In genomic region chr1:209769171-209769904, GRCh38 we compare ENCODE assay signal across 7 cellular contexts. TPM values are rescaled to one million over a fixed set of nuclear protein-coding genes. Genes with fewer than 3 reads are reported as not detected.
DNase-seq lines count a peak whose midpoint lies in the region; ATAC-seq, FAIRE-seq and TF ChIP-seq lines count a peak whose summit lies in the region.

No MANE protein-coding gene starts in this region.

- DNase-seq in T-helper 17 cell (peak; percentile 24 to 45 (median 39)), GM12878 (ENCODE audit: low read depth, low spot score) (peak; percentile 75), cerebellar cortex (ENCODE audit: low spot score) (no peak)
- DNase-seq in stimulated activated CD4-positive, alpha-beta T cell treated with anti-CD3 and anti-CD28 coated beads, TNF-alpha, amount 100 ng/mL, for 24 hours (ENCODE audit: low read depth in 3 of 3), result peak; percentile 54 to 79 (median 63)

- H3K4me3 Mint-ChIP-seq in T-helper 17 cell, result no peak overlapping the region

- peak; percentile 73 to 79; a peak in 3 of 4 replicates for TF ChIP-seq EP300 in GM12878 (IDR thresholded peaks at IDR 0.05; ENCODE audit: borderline replicate concordance in 1 of 2, control insufficient read depth in 1 of 2, low read depth in 2 of 2, low read length in 2 of 2)

- H3K27ac Mint-ChIP-seq in T-helper 17 cell, result no peak overlapping the region

- peaks cover 52% of the 10 kb centered on the region for H3K4me1 ChIP-seq in GM12878 (ENCODE audit: control insufficient read depth, insufficient read depth, low read length)

- intact Hi-C loops in GM12878 (cut with micrococcal nuclease; ENCODE audit: unreplicated experiment), result loop anchor here (1.0 kb wide), 1 partner anchor 13 kb away; the partner anchor contains the start of gene TRAF3IP3

- TF ChIP-seq RAD21 in GM12878 (IDR thresholded peaks at IDR 0.05; ENCODE audit: insufficient read depth, low read depth, low read length), result no peak

- TF ChIP-seq CTCF in GM12878 (IDR thresholded peaks at IDR 0.05 in 2 of 3, conservative IDR thresholded peaks at IDR 0.05 in 1 of 3; ENCODE audit: control insufficient read depth in 2 of 3, extremely low read depth in 1 of 3, insufficient read depth in 1 of 3, low read depth in 3 of 3, low read length in 3 of 3), result no peak

- H3K9ac ChIP-seq in GM12878 (ENCODE audit: control insufficient read depth, insufficient read depth, low read length), result peak overlapping the region; percentile 74

- peaks cover 23% of the 10 kb centered on the region for H3K36me3 Mint-ChIP-seq in T-helper 17 cell (ENCODE audit: low read depth)

- ATAC-seq in HG03135 (IDR thresholded peaks at IDR 0.05; ENCODE audit: unreplicated experiment) (peak; percentile 71), T-helper 17 cell (peak; percentile 67), GM12878 (peak; percentile 84)

- H3K4me2 ChIP-seq in GM12878 (ENCODE audit: control insufficient read depth, insufficient read depth), result peak overlapping the region; percentile 96

- FAIRE-seq in GM12878 (lab: Jason Lieb, UNC), result peak; percentile 81

- CTCF ChIA-PET in GM12878 (lab: Yijun Ruan, JAX), result interaction anchor here (1.0 to 5.8 kb wide), 13 partner anchors 9 to 200 kb away, joined by 3 to 117 read pairs (median 6); partner anchors contain the start of genes HSD11B1, TRAF3IP3 and UTP25

- peak; percentile 30 for TF ChIP-seq POLR2A in GM18951 (IDR thresholded peaks at IDR 0.05; ENCODE audit: extremely low read depth, insufficient read depth, insufficient read length)
- TF ChIP-seq POLR2A in GM12878 (IDR thresholded peaks at IDR 0.05; ENCODE audit: low read depth, low read length), result no peak

- H3K27me3 Mint-ChIP-seq in T-helper 17 cell, result no peaks in the 10 kb centered on the region

- RAD21 ChIA-PET in GM12878 (lab: Charles Lee; ENCODE audit: unreplicated experiment), result interaction anchor here (0.7 to 5.4 kb wide), 16 partner anchors 11 to 166 kb away, joined by 3 to 188 read pairs (median 4); partner anchors contain the start of genes LAMB3, TRAF3IP3 and UTP25

- H3K27ac ChIP-seq in GM12878 (ENCODE audit: control insufficient read depth, insufficient read depth) (peak overlapping the region; percentile 93), layer of hippocampus (ENCODE audit: low read depth, low read length) (peak overlapping the region; percentile 66)

- SMC1A ChIA-PET in GM12878 (lab: Charles Lee; ENCODE audit: uncharacterized antibody, unreplicated experiment), result interaction anchor here (0.9 to 5.6 kb wide), 10 partner anchors 15 to 203 kb away, joined by 3 to 282 read pairs (median 6); partner anchors contain the start of genes C1orf74, TRAF3IP3 and UTP25

- H3K79me2 ChIP-seq in GM12878 (ENCODE audit: control insufficient read depth, insufficient read depth, low read length), result peaks cover 16% of the 10 kb centered on the region

- POLR2A ChIA-PET in GM12878 (lab: Charles Lee), result interaction anchor here (0.8 to 5.2 kb wide), 7 partner anchors 11 to 94 kb away, joined by 3 to 107 read pairs (median 5); partner anchors contain the start of genes C1orf74, G0S2 and TRAF3IP3

- H3K36me3 ChIP-seq in GM12878 (ENCODE audit: control insufficient read depth in 2 of 2, insufficient read depth in 2 of 2, low read length in 1 of 2), result peaks cover 0 to 3% of the 10 kb centered on the region in 2 experiments; a peak in 2 of 4 replicates

- no peaks in the 10 kb centered on the region for H3K9me3 ChIP-seq in T-helper 17 cell (ENCODE audit: control insufficient read depth, low read length, poor library complexity, severe bottlenecking)
- H3K9me3 ChIP-seq in GM12878 (replicated peaks; ENCODE audit: control insufficient read depth, insufficient read depth, low read length), result no peaks in the 10 kb centered on the region

- BruUV-seq in GM12878 (replicated peaks; lab: Mats Ljungman, UMichigan), result no TSS peak

- in situ Hi-C loops in GM18951 (cut with MboI; ENCODE audit: low sequenced_read_pairs, unreplicated experiment), result no loop called here
- in situ Hi-C loops in GM12878 (cut with MboI), result no loop called here

- no peaks in the 10 kb centered on the region for H4K20me1 ChIP-seq in GM12878 (ENCODE audit: control insufficient read depth, insufficient read depth)

- H2AFZ ChIP-seq in GM12878 (ENCODE audit: control insufficient read depth, low read depth, low read length), result peak overlapping the region; percentile 5; the same call in 1 of the 2 replicates

- peaks cover 33% of the 10 kb centered on the region for H3K4me1 Mint-ChIP-seq in T-helper 17 cell

- WGBS in GM12878 (ENCODE audit: insufficient coverage, insufficient replicate concordance, low lambda C conversion rate, missing lambda C conversion rate), result under 1% methylated on average over 13 of the region's 13 CpGs

- H3K4me3 ChIP-seq in GM12878, result peak overlapping the region; percentile 72

- H3K27me3 ChIP-seq in GM12878 (replicated peaks in 1 of 2; ENCODE audit: control insufficient read depth in 2 of 2, insufficient read depth in 2 of 2, low read length in 1 of 2), result no peaks in the 10 kb centered on the region
- H3K27me3 ChIP-seq in layer of hippocampus (ENCODE audit: control insufficient read depth, insufficient read depth, low read length), result no peaks in the 10 kb centered on the region

RNA-seq across cellular contexts. Expression of gene TRAF3IP3, which starts 13.5 kb away (rescaled TPM):
- total RNA-seq in T-helper 17 cell, result 100 to 1,000 TPM; 286 to 288 TPM
- 130 and 146 TPM in 2 replicates for total RNA-seq in GM12878 (2013; cell fraction: nucleolus; rRNA removed)
- total RNA-seq in GM12878 (2014; rRNA removed), result 57.0 and 61.6 TPM in 2 replicates
- 78.2 and 81.8 TPM in 2 replicates for total RNA-seq in GM12878 (2014; rRNA removed; fragmentation: Illumina TruSeq; extraction: Trizol)
- total RNA-seq in GM12878 (2021), result 62.6 and 67.5 TPM in 2 replicates
- polyA plus RNA-seq in GM12878 (2011; ENCODE audit: low read depth), result 53.6 TPM
- 119 and 148 TPM in 2 replicates for polyA plus RNA-seq in GM12878 (2011; rRNA removed)
- polyA plus RNA-seq in GM12878 (2011; cell fraction: cytosol; rRNA removed), result 74.9 and 86.1 TPM in 2 replicates
- polyA plus RNA-seq in GM12878 (2011; cell fraction: nucleus; rRNA removed), result 263 and 305 TPM in 2 replicates
- 66.3 and 74.1 TPM in 2 replicates for polyA plus RNA-seq in GM12878 (2012)
- polyA plus RNA-seq in GM12878 (2014; fragmentation: Illumina TruSeq; extraction: Trizol), result 88.2 and 103 TPM in 2 replicates
- 100 to 1,000 TPM; 117 to 121 TPM for polyA plus RNA-seq in GM12878 (2014; fragmentation: Nextera tagmentation; extraction: Ambion mirVana)
- 64.3 and 83.5 TPM in 2 replicates for polyA plus RNA-seq in GM12878 (2014; rRNA removed)
- 100 to 1,000 TPM; 105 to 115 TPM for polyA plus RNA-seq in GM12878 (2016; fragmentation: Nextera tagmentation; extraction: Ambion mirVana)
- polyA minus RNA-seq in GM12878 (2011; rRNA and poly(A)+ RNA removed), result 73.3 and 83.2 TPM in 2 replicates
- polyA minus RNA-seq in GM12878 (2011; cell fraction: cytosol; rRNA and poly(A)+ RNA removed), result 22.2 and 25.5 TPM in 2 replicates
- 105 and 127 TPM in 2 replicates for polyA minus RNA-seq in GM12878 (2011; cell fraction: nucleus; rRNA and poly(A)+ RNA removed)

RNA-seq across cellular contexts. Expression of gene C1orf74, which starts 15.0 kb away (rescaled TPM):
- total RNA-seq in T-helper 17 cell (under 1 TPM; 0.42 to 0.50 TPM), GM12878 (2014; rRNA removed) (3.4 and 4.4 TPM in 2 replicates), GM12878 (2014; rRNA removed; fragmentation: Illumina TruSeq; extraction: Trizol) (4.0 and 4.4 TPM in 2 replicates), GM12878 (2021) (3.4 and 3.5 TPM in 2 replicates)
- total RNA-seq in GM12878 (2013; cell fraction: nucleolus; rRNA removed), result 5.5 and 5.7 TPM in 2 replicates
- 1.3 TPM for polyA plus RNA-seq in GM12878 (2011; ENCODE audit: low read depth)
- polyA plus RNA-seq in GM12878 (2011; rRNA removed) (3.2 and 3.9 TPM in 2 replicates), GM12878 (2014; fragmentation: Illumina TruSeq; extraction: Trizol) (3.7 and 3.8 TPM in 2 replicates), GM12878 (2014; fragmentation: Nextera tagmentation; extraction: Ambion mirVana) (1 to 10 TPM; 3.4 to 4.4 TPM), GM12878 (2014; rRNA removed) (2.3 and 3.1 TPM in 2 replicates), GM12878 (2016; fragmentation: Nextera tagmentation; extraction: Ambion mirVana) (1 to 10 TPM; 4.6 to 5.5 TPM)
- 2.4 TPM in 2 replicates for polyA plus RNA-seq in GM12878 (2011; cell fraction: cytosol; rRNA removed)
- 2.0 and 2.2 TPM in 2 replicates for polyA plus RNA-seq in GM12878 (2011; cell fraction: nucleus; rRNA removed)
- 1.6 and 2.9 TPM in 2 replicates for polyA plus RNA-seq in GM12878 (2012)
- 6.1 TPM in 2 replicates for polyA minus RNA-seq in GM12878 (2011; rRNA and poly(A)+ RNA removed)
- polyA minus RNA-seq in GM12878 (2011; cell fraction: cytosol; rRNA and poly(A)+ RNA removed), result 1.6 and 2.1 TPM in 2 replicates
- 5.3 and 5.6 TPM in 2 replicates for polyA minus RNA-seq in GM12878 (2011; cell fraction: nucleus; rRNA and poly(A)+ RNA removed)

RNA-seq across cellular contexts. Expression of gene IRF6, which starts 36.6 kb away (rescaled TPM):
- total RNA-seq in T-helper 17 cell, result 1 to 10 TPM in 1 of 2 donors, under 1 TPM in 1; 0.20 to 1.1 TPM
- total RNA-seq in GM12878 (2013; cell fraction: nucleolus; rRNA removed), result not detected in 2 replicates
- total RNA-seq in GM12878 (2014; rRNA removed), result 0.05 TPM in 1 of 2 replicates, not detected in the other
- 0.04 and 0.09 TPM in 2 replicates for total RNA-seq in GM12878 (2014; rRNA removed; fragmentation: Illumina TruSeq; extraction: Trizol)
- total RNA-seq in GM12878 (2021), result 0.10 and 0.21 TPM in 2 replicates
- 0.20 TPM for polyA plus RNA-seq in GM12878 (2011; ENCODE audit: low read depth)
- polyA plus RNA-seq in GM12878 (2011; rRNA removed), result 0.46 and 0.50 TPM in 2 replicates
- 0.23 and 0.37 TPM in 2 replicates for polyA plus RNA-seq in GM12878 (2011; cell fraction: cytosol; rRNA removed)
- polyA plus RNA-seq in GM12878 (2011; cell fraction: nucleus; rRNA removed), result 0.27 and 0.53 TPM in 2 replicates
- 0.24 and 0.35 TPM in 2 replicates for polyA plus RNA-seq in GM12878 (2012)
- 0.12 and 0.30 TPM in 2 replicates for polyA plus RNA-seq in GM12878 (2014; fragmentation: Illumina TruSeq; extraction: Trizol)
- under 1 TPM; 0.04 to 0.05 TPM for polyA plus RNA-seq in GM12878 (2014; fragmentation: Nextera tagmentation; extraction: Ambion mirVana)
- polyA plus RNA-seq in GM12878 (2014; rRNA removed), result 0.11 and 0.22 TPM in 2 replicates
- under 1 TPM; 0.06 to 0.09 TPM for polyA plus RNA-seq in GM12878 (2016; fragmentation: Nextera tagmentation; extraction: Ambion mirVana)
- 0.66 and 0.67 TPM in 2 replicates for polyA minus RNA-seq in GM12878 (2011; rRNA and poly(A)+ RNA removed)
- polyA minus RNA-seq in GM12878 (2011; cell fraction: cytosol; rRNA and poly(A)+ RNA removed), result 1.3 TPM in 1 of 2 replicates, not detected in the other
- 0.10 TPM in 1 of 2 replicates, not detected in the other for polyA minus RNA-seq in GM12878 (2011; cell fraction: nucleus; rRNA and poly(A)+ RNA removed)

RNA-seq across cellular contexts. Expression of gene UTP25, which starts 58.4 kb away (rescaled TPM):
- total RNA-seq in T-helper 17 cell (1 to 10 TPM; 5.9 to 6.3 TPM), GM12878 (2014; rRNA removed) (8.9 and 9.0 TPM in 2 replicates), GM12878 (2014; rRNA removed; fragmentation: Illumina TruSeq; extraction: Trizol) (10.2 and 10.6 TPM in 2 replicates), GM12878 (2021) (6.5 and 7.4 TPM in 2 replicates)
- 35.9 and 38.6 TPM in 2 replicates for total RNA-seq in GM12878 (2013; cell fraction: nucleolus; rRNA removed)
- polyA plus RNA-seq in GM12878 (2011; ENCODE audit: low read depth), result 2.9 TPM
- polyA plus RNA-seq in GM12878 (2011; rRNA removed) (13.3 and 14.8 TPM in 2 replicates), GM12878 (2014; fragmentation: Illumina TruSeq; extraction: Trizol) (9.4 and 10.8 TPM in 2 replicates), GM12878 (2014; fragmentation: Nextera tagmentation; extraction: Ambion mirVana) (1 to 10 TPM; 3.0 TPM), GM12878 (2014; rRNA removed) (5.0 and 6.2 TPM in 2 replicates), GM12878 (2016; fragmentation: Nextera tagmentation; extraction: Ambion mirVana) (1 to 10 TPM; 7.9 to 9.4 TPM)
- 7.4 TPM in 2 replicates for polyA plus RNA-seq in GM12878 (2011; cell fraction: cytosol; rRNA removed)
- 12.4 and 13.0 TPM in 2 replicates for polyA plus RNA-seq in GM12878 (2011; cell fraction: nucleus; rRNA removed)
- polyA plus RNA-seq in GM12878 (2012), result 3.9 and 4.5 TPM in 2 replicates
- 15.6 and 17.8 TPM in 2 replicates for polyA minus RNA-seq in GM12878 (2011; rRNA and poly(A)+ RNA removed)
- 3.8 and 3.9 TPM in 2 replicates for polyA minus RNA-seq in GM12878 (2011; cell fraction: cytosol; rRNA and poly(A)+ RNA removed)
- 17.8 and 22.8 TPM in 2 replicates for polyA minus RNA-seq in GM12878 (2011; cell fraction: nucleus; rRNA and poly(A)+ RNA removed)
